ENCODE assay signal across 12 cellular contexts in the genomic region with DNA sequence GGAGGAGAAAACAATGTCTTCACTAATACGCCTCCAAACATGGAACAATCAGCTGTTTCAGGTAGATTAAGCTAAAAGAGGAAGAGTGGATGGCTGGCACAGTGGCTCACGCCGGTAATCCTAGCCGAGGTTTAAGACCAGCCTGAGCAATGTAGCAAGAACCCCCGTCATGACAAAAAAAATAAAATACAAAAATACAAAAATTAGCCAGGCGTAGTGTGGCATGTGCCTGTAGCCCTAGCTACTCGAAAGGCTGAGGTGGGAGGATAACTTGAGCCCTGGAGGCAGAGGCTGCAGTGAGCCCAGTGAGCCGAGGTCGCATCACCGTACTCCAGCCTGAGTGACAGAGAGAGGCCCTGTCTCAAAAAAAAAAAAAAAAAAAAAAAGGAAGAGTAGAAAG. TPM values are rescaled to one million over a fixed set of nuclear protein-coding genes. Genes with fewer than 3 reads are reported as not detected.
A peak's percentile ranks its signal among the peaks of the same experiment; 100 is the strongest.
DNase-seq lines count a peak whose midpoint lies in the region; ATAC-seq and TF ChIP-seq lines count a peak whose summit lies in the region.
"Had no signal": no experiment of that assay in that cellular context is flagged by ENCODE, and none has a peak within 500 bp of the region (broad histone marks: within the 10 kb centered on the region; RNA-seq: fewer than 3 reads in every experiment).

No MANE protein-coding gene starts in this region.

- H3K9me3 Mint-ChIP-seq in Caco-2 (ENCODE audit: unreplicated experiment) (no peaks in the 10 kb centered on the region), natural killer cell (no peaks in the 10 kb centered on the region)
- no peaks in the 10 kb centered on the region for H3K9me3 Mint-ChIP-seq in activated CD8-positive, alpha-beta T cell treated with anti-CD3 and anti-CD28 coated beads for 36 hours

- POLR2A ChIA-PET in Caco-2 (lab: Charles Lee), result interaction anchor here (0.7 kb wide), 1 partner anchor 24 kb away, joined by 13 read pairs; no protein-coding TSS in a partner anchor
- POLR2A ChIA-PET in HCT116 (lab: Charles Lee), result interaction anchor here (1.5 kb wide), 1 partner anchor 227 kb away, joined by 5 read pairs; no protein-coding TSS in a partner anchor
- POLR2A ChIA-PET in activated CD8-positive, alpha-beta T cell treated with anti-CD3 and anti-CD28 coated beads for 36 hours (lab: Charles Lee), result interaction anchor here (0.7 to 1.2 kb wide), 3 partner anchors 14 to 100 kb away, joined by 3 to 4 read pairs (median 3); no protein-coding TSS in a partner anchor

- no peak overlapping the region for H3K27ac ChIP-seq in HCT116 (ENCODE audit: low read depth, low read length)

- peaks cover 25% of the 10 kb centered on the region for H3K4me1 ChIP-seq in Caco-2
- peaks cover 11 to 33% of the 10 kb centered on the region in 2 experiments for H3K4me1 ChIP-seq in HCT116 (ENCODE audit: control insufficient read depth in 1 of 2, insufficient read depth in 2 of 2, low read length in 2 of 2)
- H3K4me1 ChIP-seq: uterus had no signal

- no peaks in the 10 kb centered on the region for H3K9me2 ChIP-seq in HCT116 (ENCODE audit: insufficient read depth)

- peaks cover 15% of the 10 kb centered on the region for H4K20me1 ChIP-seq in HCT116 (ENCODE audit: insufficient read depth)

- H3K79me2 ChIP-seq in HCT116 (ENCODE audit: insufficient read depth, low read length), result peaks cover 33% of the 10 kb centered on the region

- no peak for TF ChIP-seq CTCF in Caco-2 (IDR thresholded peaks at IDR 0.05; ENCODE audit: insufficient read depth in 1 of 2, low read depth in 1 of 2, low read length in 1 of 2, severe bottlenecking in 1 of 2, unreplicated experiment in 1 of 2)
- no peak for TF ChIP-seq CTCF in HCT116 (IDR thresholded peaks at IDR 0.05 in 2 of 3, conservative IDR thresholded peaks at IDR 0.05 in 1 of 3; ENCODE audit: borderline replicate concordance in 1 of 3, insufficient read depth in 1 of 3, low read depth in 2 of 3, low read length in 2 of 3)
- TF ChIP-seq CTCF in activated CD8-positive, alpha-beta T cell treated with anti-CD3 and anti-CD28 coated beads for 36 hours (IDR thresholded peaks at IDR 0.05), result no peak
- TF ChIP-seq CTCF in natural killer cell (IDR thresholded peaks at IDR 0.05), result no peak

- CTCF ChIA-PET in Caco-2 (lab: Charles Lee) (interaction anchor here (0.5 kb wide), 1 partner anchor 202 kb away, joined by 3 read pairs; no protein-coding TSS in a partner anchor), HCT116 (lab: Charles Lee) (no interaction called here)
- CTCF ChIA-PET in activated CD8-positive, alpha-beta T cell treated with anti-CD3 and anti-CD28 coated beads for 36 hours (lab: Charles Lee), result interaction anchor here (0.8 to 1.2 kb wide), 5 partner anchors 16 to 409 kb away, joined by 3 to 4 read pairs (median 3); no protein-coding TSS in a partner anchor

- H3K27me3 Mint-ChIP-seq in Caco-2 (ENCODE audit: insufficient read depth, unreplicated experiment) (no peaks in the 10 kb centered on the region), natural killer cell (ENCODE audit: low read depth in 2 of 2) (peaks cover 0 to 4% of the 10 kb centered on the region in 2 donors)
- H3K27me3 Mint-ChIP-seq in activated CD8-positive, alpha-beta T cell treated with anti-CD3 and anti-CD28 coated beads for 36 hours, result no peaks in the 10 kb centered on the region

- H3K36me3 Mint-ChIP-seq in Caco-2 (ENCODE audit: insufficient read depth, unreplicated experiment) (peaks cover 8% of the 10 kb centered on the region), natural killer cell (peaks cover 8% of the 10 kb centered on the region)
- H3K36me3 Mint-ChIP-seq in activated CD8-positive, alpha-beta T cell treated with anti-CD3 and anti-CD28 coated beads for 36 hours (ENCODE audit: low read depth), result no peaks in the 10 kb centered on the region

- H3K9me3 ChIP-seq in Caco-2, result no peaks in the 10 kb centered on the region
- H3K9me3 ChIP-seq in HCT116 (ENCODE audit: control insufficient read depth in 1 of 2, insufficient read depth in 1 of 2, low read depth in 1 of 2, low read length in 2 of 2), result no peaks in the 10 kb centered on the region
- H3K9me3 ChIP-seq: psoas muscle, uterus had no signal

- TF ChIP-seq RAD21 in HCT116 (IDR thresholded peaks at IDR 0.05; ENCODE audit: low read depth), result no peak

- H2AFZ ChIP-seq in HCT116 (ENCODE audit: low read depth, low read length, poor library complexity, severe bottlenecking), result no peak overlapping the region

- DNase-seq in Caco-2 (no peak), HCT116 (ENCODE audit: low read depth, low spot score) (no peak), natural killer cell (no peak), hypothalamus (lab: John Stamatoyannopoulos, UW) (no peak), mucosa of gallbladder (ENCODE audit: low spot score) (no peak), LoVo (ENCODE audit: low spot score) (no peak)
- DNase-seq in activated CD8-positive, alpha-beta T cell treated with anti-CD3 and anti-CD28 coated beads for 36 hours, result no peak
- DNase-seq: HCEC 1CT, NCI-H187, psoas muscle had no signal

- no peak overlapping the region for H3K27ac Mint-ChIP-seq in Caco-2 (ENCODE audit: unreplicated experiment)
- peak overlapping the region; percentile 83 for H3K27ac Mint-ChIP-seq in activated CD8-positive, alpha-beta T cell treated with anti-CD3 and anti-CD28 coated beads for 36 hours
- peak overlapping the region in 1 of 2 donors; percentile 53 for H3K27ac Mint-ChIP-seq in natural killer cell

- intact Hi-C loops in Caco-2 (cut with micrococcal nuclease; ENCODE audit: unreplicated experiment), result loop anchor here (5.0 to 10.0 kb wide), 4 partner anchors 104 to 419 kb away; no protein-coding TSS in a partner anchor
- intact Hi-C loops in HCT116 (cut with micrococcal nuclease), result loop anchor here (5.0 to 10.0 kb wide), 3 partner anchors 129 to 416 kb away; no protein-coding TSS in a partner anchor
- intact Hi-C loops in activated CD8-positive, alpha-beta T cell treated with anti-CD3 and anti-CD28 coated beads for 36 hours (cut with micrococcal nuclease), result loop anchor here (10.0 kb wide), 1 partner anchor 316 kb away; no protein-coding TSS in a partner anchor
- intact Hi-C loops in natural killer cell (cut with micrococcal nuclease), result loop anchor here (5.0 kb wide), 2 partner anchors 41 to 211 kb away; no protein-coding TSS in a partner anchor

- peak overlapping the region; percentile 59; the same call in 1 of the 2 replicates for H3K9ac ChIP-seq in HCT116 (ENCODE audit: low read length)

- BruUV-seq in Caco-2 (replicated peaks; lab: Mats Ljungman, UMichigan) (no TSS peak), HCT116 (replicated peaks; lab: Mats Ljungman, UMichigan) (no TSS peak)

- no peak for TF ChIP-seq POLR2A in HCT116 (IDR thresholded peaks at IDR 0.05; ENCODE audit: borderline replicate concordance, extremely low read depth, insufficient read depth, insufficient read length)

- no peaks in the 10 kb centered on the region for H3K27me3 ChIP-seq in Caco-2 (replicated peaks; ENCODE audit: control insufficient read depth, insufficient read depth, low read length)
- no peaks in the 10 kb centered on the region for H3K27me3 ChIP-seq in HCT116 (ENCODE audit: insufficient read depth, low read length)
- H3K27me3 ChIP-seq: uterus had no signal

- peak overlapping the region; percentile 73 for H3K4me2 ChIP-seq in HCT116 (ENCODE audit: low read length)

- H3K36me3 ChIP-seq in Caco-2 (ENCODE audit: control insufficient read depth, insufficient read depth, low read length) (no peaks in the 10 kb centered on the region), HCT116 (ENCODE audit: control insufficient read depth in 1 of 2, insufficient read depth in 2 of 2, low read length in 2 of 2) (no peaks in the 10 kb centered on the region)
- H3K36me3 ChIP-seq: uterus had no signal

- H3K4me1 Mint-ChIP-seq in Caco-2 (ENCODE audit: low read depth, unreplicated experiment) (peaks cover 27% of the 10 kb centered on the region), natural killer cell (peaks cover 45% of the 10 kb centered on the region in 2 donors)
- H3K4me1 Mint-ChIP-seq in activated CD8-positive, alpha-beta T cell treated with anti-CD3 and anti-CD28 coated beads for 36 hours (ENCODE audit: low read depth), result peaks cover 30% of the 10 kb centered on the region

- H3K4me3 ChIP-seq in Caco-2 (ENCODE audit: low read depth, low read length) (no peak overlapping the region), HCT116 (replicated peaks in 1 of 2; ENCODE audit: low read depth in 1 of 2, low read length in 2 of 2) (peak overlapping the region in 1 of 2 experiments; percentile 50; a peak in 1 of 4 replicates)

- H3K4me3 Mint-ChIP-seq in Caco-2 (ENCODE audit: unreplicated experiment), result peak overlapping the region; percentile 83
- H3K4me3 Mint-ChIP-seq in activated CD8-positive, alpha-beta T cell treated with anti-CD3 and anti-CD28 coated beads for 36 hours, result peak overlapping the region; percentile 74
- peak overlapping the region; percentile 75 for H3K4me3 Mint-ChIP-seq in natural killer cell

- RAD21 ChIA-PET in HCT116 (lab: Charles Lee; ENCODE audit: low non-redundant PET in 1 of 2, low total read pairs in 2 of 2, uncharacterized antibody in 2 of 2, unreplicated experiment in 2 of 2), result no interaction called here

- ATAC-seq in HCT116, result no peak
- no peak for ATAC-seq in activated CD8-positive, alpha-beta T cell treated with anti-CD3 and anti-CD28 coated beads for 36 hours
- no peak for ATAC-seq in natural killer cell
- no peak for ATAC-seq in GM21825 (IDR thresholded peaks at IDR 0.05; ENCODE audit: unreplicated experiment)

TF ChIP-seq in HCT116, 20 proteins besides CTCF, POLR2A, EP300 and RAD21 (continues in another document):
- no peak for TF ChIP-seq TCF7L2 (IDR thresholded peaks at IDR 0.05; ENCODE audit: borderline replicate concordance, extremely low read depth, insufficient read depth, insufficient read length)
- TF ChIP-seq SIN3A (IDR thresholded peaks at IDR 0.05; ENCODE audit: low read depth), result no peak
- TF ChIP-seq FOSL1 (IDR thresholded peaks at IDR 0.05; ENCODE audit: low read depth), result no peak
- no peak for TF ChIP-seq POLR2AphosphoS5 (IDR thresholded peaks at IDR 0.05; ENCODE audit: low read depth, low read length)
- TF ChIP-seq SP1 (IDR thresholded peaks at IDR 0.05; ENCODE audit: low read depth), result no peak
- TF ChIP-seq EZH2 (IDR thresholded peaks at IDR 0.05), result no peak
- TF ChIP-seq EZH2phosphoT487 (IDR thresholded peaks at IDR 0.05; ENCODE audit: borderline replicate concordance), result no peak
- TF ChIP-seq, protein P1, sequence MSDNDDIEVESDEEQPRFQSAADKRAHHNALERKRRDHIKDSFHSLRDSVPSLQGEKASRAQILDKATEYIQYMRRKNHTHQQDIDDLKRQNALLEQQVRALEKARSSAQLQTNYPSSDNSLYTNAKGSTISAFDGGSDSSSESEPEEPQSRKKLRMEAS (IDR thresholded peaks at IDR 0.05), result no peak
- no peak for TF ChIP-seq JUND (IDR thresholded peaks at IDR 0.05)

RNA-seq across cellular contexts. Expression of a gene that starts 1.2 kb away (rescaled TPM):
- 160 and 168 TPM in 2 replicates for total RNA-seq in Caco-2 (2022)
- total RNA-seq in HCT116 (2021; ENCODE audit: unreplicated experiment), result 176 TPM
- 36.9 and 42.0 TPM in 2 replicates for polyA plus RNA-seq in HCT116 (2012)
- total RNA-seq in activated CD8-positive, alpha-beta T cell treated with anti-CD3 and anti-CD28 coated beads for 36 hours, result 10 to 100 TPM; 39.5 to 41.8 TPM
- total RNA-seq in natural killer cell, result 100 to 1,000 TPM; 237 to 316 (median 240) TPM
- total RNA-seq in mucosa of gallbladder, result 117 TPM
